In genomic region chr15:72136170-72137051, GRCh38 we compare ENCODE assay signal across 14 cellular contexts. TPM values are rescaled to one million over a fixed set of nuclear protein-coding genes. Genes with fewer than 3 reads are reported as not detected.
DNase-seq lines count a peak whose midpoint lies in the region; TF ChIP-seq lines count a peak whose summit lies in the region.
"Had no signal": no experiment of that assay in that cellular context is flagged by ENCODE, and none has a peak within 500 bp of the region (broad histone marks: within the 10 kb centered on the region; RNA-seq: fewer than 3 reads in every experiment).

No MANE protein-coding gene starts in this region.

- DNase-seq in Daoy (ENCODE audit: low read depth) (peak; percentile 6), NCI-H128 (lab: John Stamatoyannopoulos, UW; ENCODE audit: unreplicated experiment) (peak; percentile 61), NCI-H345 (lab: John Stamatoyannopoulos, UW) (peak; percentile 86), kidney glomerular epithelial cell (lab: John Stamatoyannopoulos, UW) (peak; percentile 19), cardiac septum (ENCODE audit: low spot score) (no peak), AG20443 (ENCODE audit: low spot score) (no peak), thyroid gland (no peak)
- DNase-seq: activated naive CD8-positive, alpha-beta T cell treated with anti-CD3 and anti-CD28 coated beads, Interleukin-2, amount 10 ng/mL, durations not matched to agents 7 days and 5 days; brain microvascular endothelial cell; HFFc6; kidney; NCI-H2107; nephron progenitor cell had no signal

- TF ChIP-seq CTCF in thyroid gland (IDR thresholded peaks at IDR 0.05), result no peak

- TF ChIP-seq POLR2A in thyroid gland (IDR thresholded peaks at IDR 0.05), result no peak

- H3K4me3 ChIP-seq in thyroid gland (replicated peaks in 1 of 3), result no peak overlapping the region
- H3K4me3 ChIP-seq: BLaER1 had no signal

- H3K36me3 ChIP-seq in thyroid gland, result no peaks in the 10 kb centered on the region
- H3K36me3 ChIP-seq: brain microvascular endothelial cell had no signal

- intact Hi-C loops in cardiac septum (cut with DNase I) (no loop called here), thyroid gland (cut with DNase I) (no loop called here)

- peaks cover 19 to 22% of the 10 kb centered on the region in 2 donors for H3K4me1 ChIP-seq in thyroid gland

- WGBS in thyroid gland, 2 donors, result 68 to 77% methylated on average over 4 of the region's 4 CpGs

- no peaks in the 10 kb centered on the region for H3K27me3 ChIP-seq in thyroid gland
- H3K27me3 ChIP-seq: BLaER1, brain microvascular endothelial cell had no signal

- H3K27ac ChIP-seq in thyroid gland, result peak overlapping the region in 1 of 3 donors; percentile 75
- H3K27ac ChIP-seq: BLaER1, brain microvascular endothelial cell had no signal

- H3K9me3 ChIP-seq in thyroid gland, result no peaks in the 10 kb centered on the region
- H3K9me3 ChIP-seq: BLaER1 had no signal

RNA-seq across cellular contexts. Expression of gene SENP8, which starts 18.2 kb away (rescaled TPM):
- 0.24 and 1.7 TPM in 2 replicates for total RNA-seq in Daoy (2014; rRNA removed; shearing (Covaris generic))
- total RNA-seq in cardiac septum, result 4.2 TPM
- 1 to 10 TPM; 5.1 to 6.7 (median 6.0) TPM for total RNA-seq in thyroid gland

RNA-seq across cellular contexts. Expression of gene MYO9A, which starts 18.5 kb away (rescaled TPM):
- 6.7 and 14.0 TPM in 2 replicates for total RNA-seq in Daoy (2014; rRNA removed; shearing (Covaris generic))
- total RNA-seq in cardiac septum (31.4 TPM), thyroid gland (100 to 1,000 TPM in 3 of 4 donors, 10 to 100 TPM in 1; 88.5 to 183 (median 115) TPM)

Comparison
In these comparisons a context has a peak if more than half of its experiments do, and no peak if none do; other contexts are left out.
1. DNase-seq: peak in Daoy (single experiment), NCI-H128 (single experiment), NCI-H345 (single experiment) and kidney glomerular epithelial cell (single experiment); none in cardiac septum (single experiment), AG20443 (single experiment) and thyroid gland (0 of 2).